ENCODE assay signal across 19 cellular contexts in the genomic region with DNA sequence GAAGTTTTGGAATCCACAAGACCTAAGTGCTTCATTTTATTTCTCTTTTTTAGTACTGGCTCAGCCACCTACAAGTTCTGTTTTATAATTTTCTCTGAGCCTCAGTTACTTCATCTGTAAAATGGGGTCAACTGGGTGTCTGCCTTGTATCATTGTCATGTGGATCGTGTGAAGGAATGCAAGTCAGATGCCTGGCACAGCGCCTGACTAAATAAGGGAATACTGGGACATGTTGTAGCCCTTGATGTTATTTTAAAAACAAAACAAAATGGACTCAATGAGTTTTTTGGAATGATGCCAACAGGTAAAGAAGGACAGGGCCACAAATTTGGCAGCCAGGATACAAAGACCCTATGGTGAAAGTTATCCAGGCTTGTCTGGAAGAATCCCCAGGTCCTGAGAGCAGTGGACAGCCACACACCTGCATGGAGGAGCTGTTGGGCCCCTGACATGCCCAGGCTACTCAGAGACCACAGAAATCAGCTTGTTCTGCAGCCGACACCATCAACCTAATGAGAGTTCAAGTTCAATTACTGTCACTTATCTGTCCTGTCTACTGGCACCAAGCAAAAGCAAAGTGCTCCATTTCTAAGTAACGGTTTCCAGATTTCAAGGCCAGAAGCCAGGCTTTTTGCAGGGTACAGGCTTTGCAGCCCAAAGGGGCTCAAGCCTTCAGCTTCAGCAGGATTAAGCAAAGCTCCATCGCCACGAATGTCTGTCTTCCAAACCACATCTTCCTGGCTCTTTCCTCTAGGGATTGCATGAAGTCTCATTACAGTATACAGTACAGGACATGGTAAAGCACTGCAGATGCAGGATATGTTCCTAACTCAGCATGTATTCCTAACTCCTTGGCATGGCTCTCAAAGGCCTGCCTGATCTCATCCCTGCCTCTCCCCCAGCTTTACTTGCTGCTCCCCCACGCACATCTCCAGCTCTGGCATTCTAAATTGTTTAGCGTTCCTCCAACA. TPM values are rescaled to one million over a fixed set of nuclear protein-coding genes. Genes with fewer than 3 reads are reported as not detected.
A peak's percentile ranks its signal among the peaks of the same experiment; 100 is the strongest.
DNase-seq lines count a peak whose midpoint lies in the region; ATAC-seq and TF ChIP-seq lines count a peak whose summit lies in the region.
"Had no signal": no experiment of that assay in that cellular context is flagged by ENCODE, and none has a peak within 500 bp of the region (broad histone marks: within the 10 kb centered on the region; RNA-seq: fewer than 3 reads in every experiment).

No MANE protein-coding gene starts in this region.

- intact Hi-C loops in heart left ventricle (cut with DNase I): no loop called here
- intact Hi-C loops in Right ventricle myocardium inferior (cut with DNase I): loop anchor here (2.0 to 5.0 kb wide), 2 partner anchors 15 to 52 kb away; no protein-coding TSS in a partner anchor
- intact Hi-C loops in upper lobe of right lung (cut with DNase I): no loop called here

- H3K27ac ChIP-seq in heart left ventricle (peak overlapping the region in 10 of 12 donors; percentile 35 to 84 (median 64)), upper lobe of right lung (no peak overlapping the region)

- no peak for TF ChIP-seq CTCF in heart left ventricle (IDR thresholded peaks at IDR 0.05)
- no peak for TF ChIP-seq CTCF in cardiac fibroblast (IDR thresholded peaks at IDR 0.05; ENCODE audit: low read depth, low read length)
- TF ChIP-seq CTCF in upper lobe of right lung (IDR thresholded peaks at IDR 0.05): no peak

- H3K36me3 ChIP-seq in heart left ventricle (peaks cover 0 to 8% (median 0%) of the 10 kb centered on the region in 9 donors), upper lobe of right lung (no peaks in the 10 kb centered on the region)

- H3K4me3 ChIP-seq in heart left ventricle (no peak overlapping the region), cardiac fibroblast (replicated peaks in 1 of 2; ENCODE audit: low read depth in 2 of 2, low read length in 2 of 2) (no peak overlapping the region), upper lobe of right lung (no peak overlapping the region)

- peak in 1 of 5 donors; percentile 35 for DNase-seq in heart left ventricle
- no peak for DNase-seq in Right ventricle myocardium inferior (ENCODE audit: missing footprints)
- peak; percentile 49 to 55 for DNase-seq in cardiac fibroblast (ENCODE audit: low read depth in 2 of 2)
- peak; percentile 44 for DNase-seq in islet precursor cell
- DNase-seq in upper lobe of right lung: peak; percentile 22
- DNase-seq in NCI-H526 (lab: John Stamatoyannopoulos, UW): no peak
- no peak for DNase-seq in stimulated activated naive CD4-positive, alpha-beta T cell treated with Interleukin-2 at 50 U/mL for 16 hours (lab: John Stamatoyannopoulos, UW)
- DNase-seq: activated CD4-positive, alpha-beta T cell treated with anti-CD3 and anti-CD28 coated beads for 1 hour; activated CD8-positive, alpha-beta memory T cell treated with anti-CD3 and anti-CD28 coated beads, Interleukin-2, amount 50 U/mL, for 48 hours; activated naive CD4-positive, alpha-beta T cell treated with anti-CD3 and anti-CD28 coated beads for 36 hours; Calu3; glutamatergic neuron; MM.1S; NCI-H2081 treated with DMSO at 0.1 percent for 48 hours; NCI-H82; RPMI8226; stimulated activated CD4-positive, alpha-beta T cell treated with anti-CD3 and anti-CD28 coated beads, Interleukin-12 subunit alpha, Interleukin-12 subunit beta, amount 100 ng/mL, for 4 hours; T-helper 2 cell had no signal

- ATAC-seq in heart left ventricle (no peak), Right ventricle myocardium inferior (no peak), upper lobe of right lung (no peak), HG03280 (IDR thresholded peaks at IDR 0.05; ENCODE audit: unreplicated experiment) (no peak)

- no peaks in the 10 kb centered on the region for H3K9me3 ChIP-seq in heart left ventricle
- no peaks in the 10 kb centered on the region for H3K9me3 ChIP-seq in upper lobe of right lung

- H3K4me1 ChIP-seq in heart left ventricle (peaks cover 6 to 86% (median 48%) of the 10 kb centered on the region in 12 donors), upper lobe of right lung (peaks cover 9% of the 10 kb centered on the region)

- TF ChIP-seq POLR2A in heart left ventricle (IDR thresholded peaks at IDR 0.05): no peak

- H3K27me3 ChIP-seq in heart left ventricle (no peaks in the 10 kb centered on the region), upper lobe of right lung (no peaks in the 10 kb centered on the region)

- 61 to 68% (median 63%) methylated on average over 8 of the region's 8 CpGs for WGBS in heart left ventricle, 4 donors

RNA-seq across cellular contexts. Expression of a gene that starts 18.4 kb away (rescaled TPM):
- 100 to 1,000 TPM; 405 to 851 (median 724) TPM for total RNA-seq in heart left ventricle
- 100 to 1,000 TPM; 117 to 396 TPM for polyA plus RNA-seq in heart left ventricle
- total RNA-seq in Right ventricle myocardium inferior: 515 TPM
- 217 TPM for total RNA-seq in upper lobe of right lung
- total RNA-seq: activated naive CD4-positive, alpha-beta T cell treated with anti-CD3 and anti-CD28 coated beads for 36 hours had no signal

Comparison
In these comparisons a context has a peak if more than half of its experiments do, and no peak if none do; other contexts are left out.
1. DNase-seq: peak in cardiac fibroblast (2 of 2), islet precursor cell (single experiment) and upper lobe of right lung (single experiment); none in Right ventricle myocardium inferior (single experiment), NCI-H526 (0 of 2) and stimulated activated naive CD4-positive, alpha-beta T cell treated with Interleukin-2 at 50 U/mL for 16 hours (single experiment).